Comparison of ENCODE assay signal across 9 cellular contexts in the genomic region with DNA sequence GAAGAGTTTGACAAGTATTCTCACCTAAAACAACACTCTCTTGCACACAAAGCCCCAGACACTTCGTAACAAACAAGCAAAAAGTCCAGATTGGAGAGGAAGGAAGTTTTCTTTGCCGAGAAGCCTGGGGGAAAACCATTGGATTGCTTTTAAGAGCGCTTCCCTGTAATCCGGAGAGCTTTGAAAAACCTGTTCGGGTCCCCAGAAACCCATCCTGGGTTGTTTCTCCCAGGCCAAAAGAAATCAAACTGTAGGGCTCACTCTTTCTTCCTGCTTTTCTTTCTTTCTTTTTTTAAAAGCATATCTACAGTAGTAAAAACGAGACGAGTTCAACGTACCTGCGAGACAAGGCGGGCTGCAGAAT. TPM values are rescaled to one million over a fixed set of nuclear protein-coding genes. Genes with fewer than 3 reads are reported as not detected.
DNase-seq lines count a peak whose midpoint lies in the region; TF ChIP-seq lines count a peak whose summit lies in the region.
"Had no signal": no experiment of that assay in that cellular context is flagged by ENCODE, and none has a peak within 500 bp of the region (broad histone marks: within the 10 kb centered on the region; RNA-seq: fewer than 3 reads in every experiment).

No MANE protein-coding gene starts in this region.

- no peaks in the 10 kb centered on the region for H3F3A ChIP-seq in smooth muscle cell (ENCODE audit: low read depth)

- intact Hi-C loops in activated CD4-positive, alpha-beta T cell treated with anti-CD3 and anti-CD28 coated beads, Interleukin-2, amount 10 ng/mL, durations not matched to agents 24 days and 14 days (cut with micrococcal nuclease) = loop anchor here (5.0 kb wide), 1 partner anchor 1679 kb away; no protein-coding TSS in a partner anchor
- intact Hi-C loops in activated CD4-positive, alpha-beta memory T cell treated with anti-CD3 and anti-CD28 coated beads for 36 hours (cut with micrococcal nuclease) = loop anchor here (1.0 to 10.0 kb wide), 3 partner anchors 10 to 1219 kb away; partner anchors contain the start of gene ITGB8

- H3K79me2 ChIP-seq in smooth muscle cell (ENCODE audit: low read depth) = no peaks in the 10 kb centered on the region

- no peaks in the 10 kb centered on the region for H3K36me3 ChIP-seq in smooth muscle cell (ENCODE audit: low read depth)
- H3K36me3 ChIP-seq: BLaER1 treated with 17β-estradiol and CSF1 and Interleukin-3, amounts not matched to agents 10 nM and 100 nM had no signal

- H3K9me3 Mint-ChIP-seq in activated CD4-positive, alpha-beta T cell treated with anti-CD3 and anti-CD28 coated beads, Interleukin-2, amount 10 ng/mL, durations not matched to agents 24 days and 14 days = peaks cover 22% of the 10 kb centered on the region
- H3K9me3 Mint-ChIP-seq in activated CD4-positive, alpha-beta memory T cell treated with anti-CD3 and anti-CD28 coated beads for 36 hours = no peaks in the 10 kb centered on the region
- H3K9me3 Mint-ChIP-seq in glutamatergic neuron (ENCODE audit: unreplicated experiment) = peaks cover 9% of the 10 kb centered on the region

- H3K27ac ChIP-seq in smooth muscle cell (ENCODE audit: low read depth) = no peak overlapping the region
- H3K27ac ChIP-seq: BLaER1 treated with 17β-estradiol and CSF1 and Interleukin-3, amounts not matched to agents 10 nM and 100 nM had no signal

- H3K4me3 ChIP-seq in smooth muscle cell = peak overlapping the region; percentile 50
- H3K4me3 ChIP-seq: BLaER1 treated with 17β-estradiol and CSF1 and Interleukin-3, amounts not matched to agents 10 nM and 100 nM had no signal

- TF ChIP-seq CTCF in glutamatergic neuron (IDR thresholded peaks at IDR 0.05; ENCODE audit: partially characterized antibody, unreplicated experiment) (no peak), smooth muscle cell (IDR thresholded peaks at IDR 0.05; ENCODE audit: borderline replicate concordance, insufficient read depth, poor library complexity, severe bottlenecking) (no peak)

- H3K9ac ChIP-seq in smooth muscle cell (ENCODE audit: low read depth) = no peak overlapping the region
- H3K9ac ChIP-seq: BLaER1 treated with 17β-estradiol and CSF1 and Interleukin-3, amounts not matched to agents 10 nM and 100 nM had no signal

- 3% methylated on average over 10 of the region's 10 CpGs for WGBS in smooth muscle cell (ENCODE audit: low lambda C conversion rate)

- peak overlapping the region; percentile 53 for H3K27ac Mint-ChIP-seq in activated CD4-positive, alpha-beta T cell treated with anti-CD3 and anti-CD28 coated beads, Interleukin-2, amount 10 ng/mL, durations not matched to agents 24 days and 14 days
- peak overlapping the region; percentile 40 for H3K27ac Mint-ChIP-seq in activated CD4-positive, alpha-beta memory T cell treated with anti-CD3 and anti-CD28 coated beads for 36 hours
- H3K27ac Mint-ChIP-seq in glutamatergic neuron (ENCODE audit: unreplicated experiment) = no peak overlapping the region

- peak overlapping the region; percentile 66 for H3K4me3 Mint-ChIP-seq in activated CD4-positive, alpha-beta T cell treated with anti-CD3 and anti-CD28 coated beads, Interleukin-2, amount 10 ng/mL, durations not matched to agents 24 days and 14 days
- H3K4me3 Mint-ChIP-seq in activated CD4-positive, alpha-beta memory T cell treated with anti-CD3 and anti-CD28 coated beads for 36 hours = peak overlapping the region; percentile 53
- peak overlapping the region; percentile 74 for H3K4me3 Mint-ChIP-seq in glutamatergic neuron (ENCODE audit: unreplicated experiment)

- H4K20me1 ChIP-seq in smooth muscle cell (ENCODE audit: low read depth) = no peaks in the 10 kb centered on the region

- POLR2A ChIA-PET in activated CD4-positive, alpha-beta memory T cell treated with anti-CD3 and anti-CD28 coated beads for 36 hours (lab: Charles Lee) = no interaction called here

- peaks cover 8% of the 10 kb centered on the region for H3K36me3 Mint-ChIP-seq in activated CD4-positive, alpha-beta T cell treated with anti-CD3 and anti-CD28 coated beads, Interleukin-2, amount 10 ng/mL, durations not matched to agents 24 days and 14 days (ENCODE audit: low read depth)
- H3K36me3 Mint-ChIP-seq in activated CD4-positive, alpha-beta memory T cell treated with anti-CD3 and anti-CD28 coated beads for 36 hours = peaks cover 11% of the 10 kb centered on the region
- H3K36me3 Mint-ChIP-seq in glutamatergic neuron (ENCODE audit: unreplicated experiment) = no peaks in the 10 kb centered on the region

- H3K4me1 Mint-ChIP-seq in activated CD4-positive, alpha-beta T cell treated with anti-CD3 and anti-CD28 coated beads, Interleukin-2, amount 10 ng/mL, durations not matched to agents 24 days and 14 days = peaks cover 19% of the 10 kb centered on the region
- H3K4me1 Mint-ChIP-seq in activated CD4-positive, alpha-beta memory T cell treated with anti-CD3 and anti-CD28 coated beads for 36 hours (ENCODE audit: low read depth) = peaks cover 24% of the 10 kb centered on the region
- H3K4me1 Mint-ChIP-seq in glutamatergic neuron (ENCODE audit: low read depth, unreplicated experiment) = peaks cover 13% of the 10 kb centered on the region

- H3K4me1 ChIP-seq in smooth muscle cell (ENCODE audit: low read depth) = peaks cover 32% of the 10 kb centered on the region

- peaks cover 73% of the 10 kb centered on the region for H3K27me3 Mint-ChIP-seq in activated CD4-positive, alpha-beta T cell treated with anti-CD3 and anti-CD28 coated beads, Interleukin-2, amount 10 ng/mL, durations not matched to agents 24 days and 14 days
- peaks cover 69% of the 10 kb centered on the region for H3K27me3 Mint-ChIP-seq in activated CD4-positive, alpha-beta memory T cell treated with anti-CD3 and anti-CD28 coated beads for 36 hours
- peaks cover 27% of the 10 kb centered on the region for H3K27me3 Mint-ChIP-seq in glutamatergic neuron (ENCODE audit: unreplicated experiment)

- H3K27me3 ChIP-seq in smooth muscle cell (ENCODE audit: low read depth) = peaks cover 100% of the 10 kb centered on the region

- H3K9me3 ChIP-seq in smooth muscle cell (replicated peaks; ENCODE audit: low read depth) = no peaks in the 10 kb centered on the region

- H2AFZ ChIP-seq in smooth muscle cell (ENCODE audit: low read depth) = peak overlapping the region; percentile 36

- CTCF ChIA-PET in activated CD4-positive, alpha-beta memory T cell treated with anti-CD3 and anti-CD28 coated beads for 36 hours (lab: Charles Lee) = interaction anchor here (0.7 kb wide), 1 partner anchor 317 kb away, joined by 3 read pairs; no protein-coding TSS in a partner anchor

- H3K4me2 ChIP-seq in smooth muscle cell = peak overlapping the region; percentile 89
- H3K4me2 ChIP-seq: BLaER1 treated with 17β-estradiol and CSF1 and Interleukin-3, amounts not matched to agents 10 nM and 100 nM had no signal

- no peak for DNase-seq in activated CD4-positive, alpha-beta T cell treated with anti-CD3 and anti-CD28 coated beads, Interleukin-2, amount 10 ng/mL, durations not matched to agents 24 days and 14 days
- DNase-seq in activated CD4-positive, alpha-beta T cell treated with anti-CD3 and anti-CD28 coated beads, Interleukin-2, amount 50 U/mL, for 1 hour = no peak
- DNase-seq in activated CD4-positive, alpha-beta memory T cell treated with anti-CD3 and anti-CD28 coated beads for 36 hours = no peak
- DNase-seq in glutamatergic neuron = no peak
- no peak for DNase-seq in smooth muscle cell (lab: John Stamatoyannopoulos, UW; ENCODE audit: unreplicated experiment)
- no peak for DNase-seq in NCI-H1436 treated with DMSO at 0.1 percent for 48 hours (lab: John Stamatoyannopoulos, UW)
- DNase-seq in SW480 (ENCODE audit: low spot score) = no peak
- DNase-seq in epidermal melanocyte (ENCODE audit: insufficient read length, low spot score) = no peak

RNA-seq across cellular contexts. Expression of gene SP8, which starts 0.7 kb away (rescaled TPM):
- not detected in 2 replicates for total RNA-seq in activated CD4-positive, alpha-beta T cell treated with anti-CD3 and anti-CD28 coated beads, Interleukin-2, amount 10 ng/mL, durations not matched to agents 24 days and 14 days
- total RNA-seq in activated CD4-positive, alpha-beta memory T cell treated with anti-CD3 and anti-CD28 coated beads for 36 hours = not detected
- total RNA-seq in glutamatergic neuron (ENCODE audit: unreplicated experiment) (not detected), smooth muscle cell (not detected in 2 replicates)
- polyA plus RNA-seq in smooth muscle cell = not detected in 2 replicates
